19 cellular contexts compared by ENCODE assay signal in genomic region chr11:12631651-12632050, GRCh38. TPM values are rescaled to one million over a fixed set of nuclear protein-coding genes. Genes with fewer than 3 reads are reported as not detected.
DNase-seq lines count a peak whose midpoint lies in the region; ATAC-seq, FAIRE-seq and TF ChIP-seq lines count a peak whose summit lies in the region.
"Had no signal": no experiment of that assay in that cellular context is flagged by ENCODE, and none has a peak within 500 bp of the region (broad histone marks: within the 10 kb centered on the region; RNA-seq: fewer than 3 reads in every experiment).

No MANE protein-coding gene starts in this region.

- no peaks in the 10 kb centered on the region for H3F3A ChIP-seq in neural progenitor cell (ENCODE audit: low read depth)

- H3K36me3 Mint-ChIP-seq in neural progenitor cell, result no peaks in the 10 kb centered on the region
- peaks cover 0 to under 1% of the 10 kb centered on the region in 2 donors for H3K36me3 Mint-ChIP-seq in activated naive CD4-positive, alpha-beta T cell treated with anti-CD3 and anti-CD28 coated beads, Interleukin-2, amount 50 U/mL, for 72 hours
- H3K36me3 Mint-ChIP-seq: CD4-positive, CD25-positive, alpha-beta regulatory T cell had no signal

- H3K27me3 ChIP-seq in neural progenitor cell (no peaks in the 10 kb centered on the region), vagina (no peaks in the 10 kb centered on the region)

- TF ChIP-seq CTCF in epithelial cell of proximal tubule (conservative IDR thresholded peaks at IDR 0.05; ENCODE audit: low read depth, low read length) (no peak), neural progenitor cell (IDR thresholded peaks at IDR 0.05) (no peak), vagina (IDR thresholded peaks at IDR 0.05) (no peak)

- H3K36me3 ChIP-seq in neural progenitor cell (no peaks in the 10 kb centered on the region), vagina (no peaks in the 10 kb centered on the region)
- H3K36me3 ChIP-seq: BLaER1 treated with 17β-estradiol and CSF1 and Interleukin-3, amounts not matched to agents 10 nM and 100 nM had no signal

- H3K4me2 ChIP-seq in neural progenitor cell, result no peak overlapping the region
- H3K4me2 ChIP-seq: BLaER1 treated with 17β-estradiol and CSF1 and Interleukin-3, amounts not matched to agents 10 nM and 100 nM had no signal

- H3K9me3 Mint-ChIP-seq in neural progenitor cell, result peaks cover under 1% of the 10 kb centered on the region
- peaks cover under 1% of the 10 kb centered on the region in 2 donors for H3K9me3 Mint-ChIP-seq in activated naive CD4-positive, alpha-beta T cell treated with anti-CD3 and anti-CD28 coated beads, Interleukin-2, amount 50 U/mL, for 72 hours
- H3K9me3 Mint-ChIP-seq: HFFc6 had no signal

- no peak for FAIRE-seq in RCC 7860 (lab: Jason Lieb, UNC)
- FAIRE-seq: GM19239, HepG2, HTR-8/SVneo had no signal

- intact Hi-C loops in vagina (cut with DNase I), result no loop called here

- H3K27ac ChIP-seq in neural progenitor cell (no peak overlapping the region), vagina (no peak overlapping the region)
- H3K27ac ChIP-seq: BLaER1 treated with 17β-estradiol and CSF1 and Interleukin-3, amounts not matched to agents 10 nM and 100 nM had no signal

- no peak overlapping the region for H2AFZ ChIP-seq in neural progenitor cell (replicated peaks)

- no peak for ATAC-seq in activated naive CD4-positive, alpha-beta T cell treated with anti-CD3 and anti-CD28 coated beads, Interleukin-2, amount 50 U/mL, for 72 hours
- no peak for ATAC-seq in HG03095 (IDR thresholded peaks at IDR 0.05; ENCODE audit: unreplicated experiment)
- ATAC-seq: HepG2 had no signal

- in situ Hi-C loops in Caki2 (cut with HindIII; ENCODE audit: low pct_unique_long_range_greater_than_20kb, low sequenced_read_pairs), result no loop called here

- no peak overlapping the region for H3K4me3 Mint-ChIP-seq in neural progenitor cell
- H3K4me3 Mint-ChIP-seq: CD4-positive, CD25-positive, alpha-beta regulatory T cell; HFFc6 had no signal

- peaks cover 13% of the 10 kb centered on the region for H3K4me1 Mint-ChIP-seq in neural progenitor cell
- H3K4me1 Mint-ChIP-seq: CD4-positive, CD25-positive, alpha-beta regulatory T cell had no signal

- H3K79me2 ChIP-seq in neural progenitor cell (ENCODE audit: low read depth), result no peaks in the 10 kb centered on the region

- no peaks in the 10 kb centered on the region for H3K9me3 ChIP-seq in neural progenitor cell (ENCODE audit: low read depth)
- H3K9me3 ChIP-seq in vagina, result no peaks in the 10 kb centered on the region
- H3K9me3 ChIP-seq: BLaER1 treated with 17β-estradiol and CSF1 and Interleukin-3, amounts not matched to agents 10 nM and 100 nM had no signal

- no peaks in the 10 kb centered on the region for H4K20me1 ChIP-seq in neural progenitor cell (ENCODE audit: low read depth)
- H4K20me1 ChIP-seq: BLaER1 treated with 17β-estradiol and CSF1 and Interleukin-3, amounts not matched to agents 10 nM and 100 nM had no signal

- DNase-seq in Caki2 (ENCODE audit: low read depth), result peak; percentile 33
- DNase-seq in RCC 7860 (ENCODE audit: low spot score), result peak; percentile 17
- peak; percentile 4 for DNase-seq in epithelial cell of proximal tubule (ENCODE audit: low read depth)
- no peak for DNase-seq in neural progenitor cell (ENCODE audit: low spot score)
- DNase-seq in NCI-H2107 treated with DMSO at 0.1 percent for 48 hours (lab: John Stamatoyannopoulos, UW; ENCODE audit: unreplicated experiment), result no peak
- DNase-seq in activated naive CD4-positive, alpha-beta T cell treated with anti-CD3 and anti-CD28 coated beads, Interleukin-2, amount 50 U/mL, for 72 hours (ENCODE audit: low spot score in 2 of 2), result no peak
- no peak for DNase-seq in vagina (ENCODE audit: extremely low spot score in 2 of 2)
- DNase-seq: ACHN; Calu3; CD4-positive, CD25-positive, alpha-beta regulatory T cell; DND-41; GDM1; HCEC 1CT; HFFc6 had no signal

- peaks cover 3% of the 10 kb centered on the region for H3K27me3 Mint-ChIP-seq in neural progenitor cell (ENCODE audit: insufficient read depth, low read depth)

- H3K4me1 ChIP-seq in neural progenitor cell (no peaks in the 10 kb centered on the region), vagina (no peaks in the 10 kb centered on the region)
- H3K4me1 ChIP-seq: BLaER1 treated with 17β-estradiol and CSF1 and Interleukin-3, amounts not matched to agents 10 nM and 100 nM had no signal

- H3K9ac ChIP-seq in neural progenitor cell, result no peak overlapping the region
- H3K9ac ChIP-seq: BLaER1 treated with 17β-estradiol and CSF1 and Interleukin-3, amounts not matched to agents 10 nM and 100 nM had no signal

- H3K4me3 ChIP-seq in epithelial cell of proximal tubule (ENCODE audit: low read depth, low read length) (no peak overlapping the region), neural progenitor cell (no peak overlapping the region), vagina (no peak overlapping the region)
- H3K4me3 ChIP-seq: BLaER1 treated with 17β-estradiol and CSF1 and Interleukin-3, amounts not matched to agents 10 nM and 100 nM had no signal

- no peak for TF ChIP-seq POLR2A in vagina (IDR thresholded peaks at IDR 0.05)

- peak overlapping the region; percentile 47 for H3K27ac Mint-ChIP-seq in neural progenitor cell
- H3K27ac Mint-ChIP-seq in activated naive CD4-positive, alpha-beta T cell treated with anti-CD3 and anti-CD28 coated beads, Interleukin-2, amount 50 U/mL, for 72 hours, result no peak overlapping the region
- H3K27ac Mint-ChIP-seq: CD4-positive, CD25-positive, alpha-beta regulatory T cell; HFFc6 had no signal

RNA-seq across cellular contexts. Expression of gene TEAD1, which starts 42.6 kb away (rescaled TPM):
- 16.5 and 26.0 TPM in 2 replicates for total RNA-seq in Caki2 (2014; rRNA removed; shearing (Covaris generic); ENCODE audit: low replicate concordance)
- total RNA-seq in epithelial cell of proximal tubule (61.9 and 70.2 TPM in 2 replicates), neural progenitor cell (ENCODE audit: low replicate concordance) (93.8 and 98.3 TPM in 2 replicates), vagina (50.3 TPM)
- total RNA-seq in activated naive CD4-positive, alpha-beta T cell treated with anti-CD3 and anti-CD28 coated beads, Interleukin-2, amount 50 U/mL, for 72 hours, result under 1 TPM; 0.14 to 0.18 TPM

Comparison
In these comparisons a context has a peak if more than half of its experiments do, and no peak if none do; other contexts are left out.
1. DNase-seq: peak in Caki2 (single experiment), RCC 7860 (single experiment) and epithelial cell of proximal tubule (single experiment); none in neural progenitor cell (single experiment), NCI-H2107 treated with DMSO at 0.1 percent for 48 hours (single experiment), activated naive CD4-positive, alpha-beta T cell treated with anti-CD3 and anti-CD28 coated beads, Interleukin-2, amount 50 U/mL, for 72 hours (0 of 2) and vagina (0 of 2).
2. RNA of gene TEAD1, which starts 42.6 kb away (total RNA-seq): 93.8 to 98.3 TPM in neural progenitor cell, 61.9 to 70.2 TPM in epithelial cell of proximal tubule, 50.3 TPM in vagina (single experiment) and 16.5 to 26.0 TPM in Caki2; 0.14 to 0.18 TPM in activated naive CD4-positive, alpha-beta T cell treated with anti-CD3 and anti-CD28 coated beads, Interleukin-2, amount 50 U/mL, for 72 hours; every median in the first group is over 10 times any median in the second.